In the genomic region with DNA sequence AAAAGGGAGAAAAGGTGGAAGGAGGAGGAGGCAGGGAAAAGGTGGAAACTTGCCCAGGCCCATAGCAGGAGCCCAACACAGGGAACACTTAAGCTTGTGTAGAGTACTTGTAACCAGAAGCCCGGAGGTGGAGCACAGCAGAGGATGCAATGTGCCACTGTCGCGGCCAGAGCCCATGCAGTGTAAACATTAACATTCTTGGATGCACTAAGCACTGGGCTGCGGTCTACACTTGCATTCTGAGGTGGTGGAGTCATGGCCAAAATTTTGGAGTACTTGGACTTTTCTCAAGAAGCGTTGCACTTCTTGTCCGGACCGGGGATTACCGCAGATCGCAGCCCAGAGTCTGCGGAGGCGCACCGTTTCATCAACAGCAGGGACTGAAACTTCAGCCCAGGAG, we compare ENCODE assay signal across 28 cellular contexts. TPM values are rescaled to one million over a fixed set of nuclear protein-coding genes. Genes with fewer than 3 reads are reported as not detected.
DNase-seq lines count a peak whose midpoint lies in the region; ATAC-seq and TF ChIP-seq lines count a peak whose summit lies in the region.
"Had no signal": no experiment of that assay in that cellular context is flagged by ENCODE, and none has a peak within 500 bp of the region (broad histone marks: within the 10 kb centered on the region; RNA-seq: fewer than 3 reads in every experiment).

No MANE protein-coding gene starts in this region.

- WGBS in lung, 2 donors: 70 to 87% methylated on average over 12 of the region's 12 CpGs
- 86 to 89% methylated on average over 12 of the region's 12 CpGs for WGBS in heart right ventricle, 2 donors

- no peak overlapping the region for H3K4me3 ChIP-seq in lung
- no peak overlapping the region for H3K4me3 ChIP-seq in ascending aorta
- no peak overlapping the region for H3K4me3 ChIP-seq in heart right ventricle
- H3K4me3 ChIP-seq: adrenal gland, dorsolateral prefrontal cortex, neural progenitor cell had no signal

- no peak overlapping the region for H3K4me3 Mint-ChIP-seq in WTC11
- H3K4me3 Mint-ChIP-seq: activated CD8-positive, alpha-beta T cell treated with anti-CD3 and anti-CD28 coated beads for 36 hours; neural progenitor cell; stimulated activated memory B cell treated with anti-CD40 and anti-IgM and Interleukin-4, amounts not matched to agents 10 μg/mL and 1 μg/mL and 100 μg/mL, for 72 hours had no signal

- peaks cover 16% of the 10 kb centered on the region for H3K4me1 Mint-ChIP-seq in WTC11
- H3K4me1 Mint-ChIP-seq: stimulated activated memory B cell treated with anti-CD40 and anti-IgM and Interleukin-4, amounts not matched to agents 10 μg/mL and 1 μg/mL and 100 μg/mL, for 72 hours had no signal

- no peak overlapping the region for H3K27ac ChIP-seq in lung (ENCODE audit: low read depth in 1 of 2, low read length in 1 of 2)
- H3K27ac ChIP-seq in ascending aorta: no peak overlapping the region
- H3K27ac ChIP-seq in heart right ventricle: no peak overlapping the region
- H3K27ac ChIP-seq: adrenal gland, dorsolateral prefrontal cortex, neural progenitor cell had no signal

- H3K27ac Mint-ChIP-seq in WTC11: no peak overlapping the region
- H3K27ac Mint-ChIP-seq: activated CD8-positive, alpha-beta T cell treated with anti-CD3 and anti-CD28 coated beads for 36 hours; neural progenitor cell; progenitor cell of endocrine pancreas; stimulated activated memory B cell treated with anti-CD40 and anti-IgM and Interleukin-4, amounts not matched to agents 10 μg/mL and 1 μg/mL and 100 μg/mL, for 72 hours had no signal

- intact Hi-C loops in ascending aorta (cut with DNase I): no loop called here
- intact Hi-C loops in heart right ventricle (cut with DNase I): no loop called here

- H3K27me3 ChIP-seq in lung (ENCODE audit: control insufficient read depth, insufficient read depth) (no peaks in the 10 kb centered on the region), ascending aorta (no peaks in the 10 kb centered on the region), heart right ventricle (peaks cover 0 to 9% (median 0%) of the 10 kb centered on the region in 7 donors)
- H3K27me3 ChIP-seq: adrenal gland, neural progenitor cell had no signal

- ATAC-seq in WTC11 (peak; percentile 63), lung (ENCODE audit: insufficient read depth, low FRiP score) (peak; percentile 87), heart right ventricle (no peak)
- ATAC-seq: activated CD8-positive, alpha-beta T cell treated with anti-CD3 and anti-CD28 coated beads for 36 hours; Right ventricle myocardium inferior; stimulated activated memory B cell treated with anti-CD40 and anti-IgM and Interleukin-4, amounts not matched to agents 10 μg/mL and 1 μg/mL and 100 μg/mL, for 72 hours had no signal

- POLR2A ChIA-PET in WTC11 (lab: Charles Lee): interaction anchor here (1.0 kb wide), 1 partner anchor 11 kb away, joined by 3 read pairs; no protein-coding TSS in a partner anchor

- H3K36me3 Mint-ChIP-seq in WTC11: no peaks in the 10 kb centered on the region
- H3K36me3 Mint-ChIP-seq: neural progenitor cell; stimulated activated memory B cell treated with anti-CD40 and anti-IgM and Interleukin-4, amounts not matched to agents 10 μg/mL and 1 μg/mL and 100 μg/mL, for 72 hours had no signal

- TF ChIP-seq CTCF in WTC11 (IDR thresholded peaks at IDR 0.05): no peak
- TF ChIP-seq CTCF in lung (IDR thresholded peaks at IDR 0.05; ENCODE audit: control extremely low read depth, extremely low read depth): no peak
- no peak for TF ChIP-seq CTCF in ascending aorta (IDR thresholded peaks at IDR 0.05)
- TF ChIP-seq CTCF in heart right ventricle (IDR thresholded peaks at IDR 0.05): no peak

- CTCF ChIA-PET in WTC11 (lab: Charles Lee): no interaction called here

- no peaks in the 10 kb centered on the region for H3K27me3 Mint-ChIP-seq in WTC11 (ENCODE audit: low read depth)
- H3K27me3 Mint-ChIP-seq: activated CD8-positive, alpha-beta T cell treated with anti-CD3 and anti-CD28 coated beads for 36 hours; progenitor cell of endocrine pancreas; stimulated activated memory B cell treated with anti-CD40 and anti-IgM and Interleukin-4, amounts not matched to agents 10 μg/mL and 1 μg/mL and 100 μg/mL, for 72 hours had no signal

- H3K36me3 ChIP-seq in lung (ENCODE audit: control insufficient read depth in 2 of 2, insufficient read depth in 2 of 2, low read length in 2 of 2) (no peaks in the 10 kb centered on the region), ascending aorta (no peaks in the 10 kb centered on the region), heart right ventricle (no peaks in the 10 kb centered on the region)
- H3K36me3 ChIP-seq: adrenal gland, neural progenitor cell had no signal

- H3K9me3 ChIP-seq in lung (ENCODE audit: control insufficient read depth in 2 of 2, insufficient read depth in 1 of 2, low read length in 1 of 2) (peaks cover 0 to 2% of the 10 kb centered on the region in 2 donors), ascending aorta (no peaks in the 10 kb centered on the region), heart right ventricle (no peaks in the 10 kb centered on the region)
- H3K9me3 ChIP-seq: adrenal gland had no signal

- DNase-seq in DMS53 (lab: John Stamatoyannopoulos, UW): peak; percentile 43
- peak; percentile 2 for DNase-seq in GOT3 (lab: John Stamatoyannopoulos, UW)
- no peak for DNase-seq in WTC11 (ENCODE audit: low spot score)
- peak; percentile 76 for DNase-seq in lung (ENCODE audit: low spot score)
- DNase-seq in ascending aorta (ENCODE audit: low spot score in 2 of 2): no peak
- no peak for DNase-seq in heart right ventricle
- no peak for DNase-seq in stimulated activated CD4-positive, alpha-beta T cell treated with anti-CD3 and anti-CD28 coated beads, Interleukin-4, amount 100 ng/mL, for 1 hour
- DNase-seq in GDM1 (lab: John Stamatoyannopoulos, UW): no peak
- DNase-seq: activated CD8-positive, alpha-beta T cell treated with anti-CD3 and anti-CD28 coated beads for 36 hours; activated gamma-delta T cell treated with Interleukin-2 at 50 U/mL for 16 hours; activated T-cell treated with anti-CD3 and anti-CD28 coated beads for 4 hours; adrenal gland; DMS 273 treated with DMSO at 0.1 percent for 48 hours; dorsolateral prefrontal cortex; foreskin fibroblast; islet precursor cell; NCI-H146; NCI-H2227 treated with DMSO at 0.1 percent for 48 hours; NCI-H82; stimulated activated CD4-positive, alpha-beta T cell treated with anti-CD3 and anti-CD28 coated beads, Interleukin-1b, Interleukin-23, amount 100 ng/mL, for 48 hours had no signal

- no peaks in the 10 kb centered on the region for H3K9me3 Mint-ChIP-seq in WTC11
- H3K9me3 Mint-ChIP-seq: activated CD8-positive, alpha-beta T cell treated with anti-CD3 and anti-CD28 coated beads for 36 hours; neural progenitor cell; stimulated activated memory B cell treated with anti-CD40 and anti-IgM and Interleukin-4, amounts not matched to agents 10 μg/mL and 1 μg/mL and 100 μg/mL, for 72 hours had no signal

- H3K4me1 ChIP-seq in lung (ENCODE audit: control insufficient read depth in 2 of 2, insufficient read depth in 2 of 2, low read length in 2 of 2): peaks cover 0 to 3% of the 10 kb centered on the region in 2 donors
- no peaks in the 10 kb centered on the region for H3K4me1 ChIP-seq in ascending aorta
- H3K4me1 ChIP-seq in heart right ventricle: peaks cover 0 to 7% (median 0%) of the 10 kb centered on the region in 9 donors
- H3K4me1 ChIP-seq: neural progenitor cell had no signal

TF ChIP-seq in WTC11, 78 proteins besides CTCF, POLR2A, EP300 and RAD21 (continues in another document):
- no peak for TF ChIP-seq JUN (CRISPR knock-in tag; IDR thresholded peaks at IDR 0.05)
- TF ChIP-seq, protein P1, sequence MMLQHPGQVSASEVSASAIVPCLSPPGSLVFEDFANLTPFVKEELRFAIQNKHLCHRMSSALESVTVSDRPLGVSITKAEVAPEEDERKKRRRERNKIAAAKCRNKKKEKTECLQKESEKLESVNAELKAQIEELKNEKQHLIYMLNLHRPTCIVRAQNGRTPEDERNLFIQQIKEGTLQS (CRISPR knock-in tag; conservative IDR thresholded peaks at IDR 0.05): no peak
- no peak for TF ChIP-seq FOXJ3 (CRISPR knock-in tag; IDR thresholded peaks at IDR 0.05; ENCODE audit: borderline replicate concordance)
- TF ChIP-seq FOXP1 (CRISPR knock-in tag; IDR thresholded peaks at IDR 0.05; ENCODE audit: borderline replicate concordance): no peak
- TF ChIP-seq JAZF1 (CRISPR knock-in tag; IDR thresholded peaks at IDR 0.05): no peak
- TF ChIP-seq ZNF416 (CRISPR knock-in tag; IDR thresholded peaks at IDR 0.05): no peak
- TF ChIP-seq, protein P2, sequence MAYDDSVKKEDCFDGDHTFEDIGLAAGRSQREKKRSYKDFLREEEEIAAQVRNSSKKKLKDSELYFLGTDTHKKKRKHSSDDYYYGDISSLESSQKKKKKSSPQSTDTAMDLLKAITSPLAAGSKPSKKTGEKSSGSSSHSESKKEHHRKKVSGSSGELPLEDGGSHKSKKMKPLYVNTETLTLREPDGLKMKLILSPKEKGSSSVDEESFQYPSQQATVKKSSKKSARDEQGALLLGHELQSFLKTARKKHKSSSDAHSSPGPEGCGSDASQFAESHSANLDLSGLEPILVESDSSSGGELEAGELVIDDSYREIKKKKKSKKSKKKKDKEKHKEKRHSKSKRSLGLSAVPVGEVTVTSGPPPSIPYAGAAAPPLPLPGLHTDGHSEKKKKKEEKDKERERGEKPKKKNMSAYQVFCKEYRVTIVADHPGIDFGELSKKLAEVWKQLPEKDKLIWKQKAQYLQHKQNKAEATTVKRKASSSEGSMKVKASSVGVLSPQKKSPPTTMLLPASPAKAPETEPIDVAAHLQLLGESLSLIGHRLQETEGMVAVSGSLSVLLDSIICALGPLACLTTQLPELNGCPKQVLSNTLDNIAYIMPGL (CRISPR knock-in tag; IDR thresholded peaks at IDR 0.05): no peak
- TF ChIP-seq ATF1 (CRISPR knock-in tag; IDR thresholded peaks at IDR 0.05): no peak
- TF ChIP-seq OVOL2 (CRISPR knock-in tag; IDR thresholded peaks at IDR 0.05; ENCODE audit: borderline replicate concordance): no peak
- no peak for TF ChIP-seq ZNF317 (CRISPR knock-in tag; IDR thresholded peaks at IDR 0.05; ENCODE audit: borderline replicate concordance, low read depth)
- no peak for TF ChIP-seq RELA (CRISPR knock-in tag; IDR thresholded peaks at IDR 0.05; ENCODE audit: borderline replicate concordance)
- TF ChIP-seq EMX1 (CRISPR knock-in tag; IDR thresholded peaks at IDR 0.05): no peak
- no peak for TF ChIP-seq GTF2I (CRISPR knock-in tag; conservative IDR thresholded peaks at IDR 0.05)

RNA-seq across cellular contexts. Expression of a gene that starts 4.5 kb away (rescaled TPM):
- total RNA-seq in WTC11 (2021) (not detected in 3 replicates), lung (not detected), ascending aorta (not detected), heart right ventricle (under 1 TPM in 3 of 10 donors, not detected in 7; 0.38 to 0.45 (median 0.44) TPM)
- polyA plus RNA-seq in lung (under 1 TPM in 1 of 2 donors, not detected in 1; 0.37 TPM), heart right ventricle (1 to 10 TPM in 1 of 2 donors, not detected in 1; 1.2 TPM)
- total RNA-seq: activated CD8-positive, alpha-beta T cell treated with anti-CD3 and anti-CD28 coated beads for 36 hours; Right ventricle myocardium inferior; skeletal muscle tissue; temporal lobe had no signal
- polyA plus RNA-seq: AG04450 had no signal

RNA-seq across cellular contexts. Expression of a gene that starts 38.2 kb away (rescaled TPM):
- 0.07 to 0.20 TPM in 2 of 3 replicates, not detected in the other for total RNA-seq in WTC11 (2021)
- total RNA-seq in lung: not detected
- polyA plus RNA-seq in lung: not detected
- not detected for total RNA-seq in ascending aorta
- total RNA-seq in heart right ventricle: not detected
- not detected for polyA plus RNA-seq in heart right ventricle
- total RNA-seq: activated CD8-positive, alpha-beta T cell treated with anti-CD3 and anti-CD28 coated beads for 36 hours; lower leg skin; progenitor cell of endocrine pancreas; Right ventricle myocardium inferior; skeletal muscle tissue; temporal lobe had no signal
- polyA plus RNA-seq: AG04450 had no signal

RNA-seq across cellular contexts. Expression of a gene that starts 42.7 kb away (rescaled TPM):
- total RNA-seq in WTC11 (2021) (0.23 TPM in 1 of 3 replicates, not detected in the others), lung (under 1 TPM in 1 of 2 donors, not detected in 1; 0.12 TPM), ascending aorta (not detected), heart right ventricle (not detected)
- polyA plus RNA-seq in lung (not detected), heart right ventricle (not detected)
- total RNA-seq: activated CD8-positive, alpha-beta T cell treated with anti-CD3 and anti-CD28 coated beads for 36 hours; adrenal gland; lower leg skin; progenitor cell of endocrine pancreas; Right ventricle myocardium inferior; skeletal muscle tissue; temporal lobe had no signal
- polyA plus RNA-seq: adrenal gland, AG04450 had no signal

Comparison
In these comparisons a context has a peak if more than half of its experiments do, and no peak if none do; other contexts are left out.
1. DNase-seq: peak in DMS53 (single experiment), GOT3 (single experiment) and lung (single experiment); none in WTC11 (single experiment), ascending aorta (0 of 2), heart right ventricle (0 of 2), stimulated activated CD4-positive, alpha-beta T cell treated with anti-CD3 and anti-CD28 coated beads, Interleukin-4, amount 100 ng/mL, for 1 hour (single experiment) and GDM1 (single experiment).
2. ATAC-seq: peak in WTC11 (single experiment) and lung (single experiment); none in heart right ventricle (0 of 8).